9 cellular contexts compared by ENCODE assay signal in the genomic region with DNA sequence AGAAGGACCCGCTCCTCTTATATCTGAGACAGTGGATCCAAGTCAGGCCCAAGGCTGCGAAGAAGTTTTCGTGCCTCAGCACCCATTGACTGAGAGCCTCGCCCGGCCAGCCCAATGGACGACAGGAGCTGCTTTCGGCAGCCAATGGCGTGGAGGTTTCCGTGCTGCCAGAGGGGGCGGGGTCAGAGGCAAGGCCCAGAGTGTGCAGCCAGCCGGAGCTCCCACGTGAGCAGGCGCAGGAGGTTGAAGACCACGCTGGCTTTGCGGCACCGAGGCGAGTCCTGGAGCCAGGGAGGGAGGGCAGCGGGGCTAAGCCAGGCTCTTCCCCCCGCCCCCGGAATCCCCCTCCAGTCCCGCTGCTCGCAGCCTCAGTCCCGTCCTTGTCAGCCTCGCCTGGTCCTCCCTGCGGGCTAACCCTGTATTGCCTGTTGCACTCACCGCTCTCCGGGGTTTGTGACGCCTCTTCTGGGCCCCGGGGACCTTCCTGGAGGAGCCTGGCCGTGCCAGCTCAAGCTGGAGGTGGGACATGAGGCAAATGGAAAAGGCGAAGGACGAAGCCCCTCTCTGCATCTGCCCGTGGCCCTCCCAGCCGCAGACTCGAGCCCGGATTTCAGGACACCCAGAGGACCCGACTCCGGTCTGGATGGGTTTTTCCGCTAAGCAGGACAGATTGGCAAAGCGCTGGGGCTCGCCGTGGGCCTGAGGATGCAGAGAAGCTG. TPM values are rescaled to one million over a fixed set of nuclear protein-coding genes. Genes with fewer than 3 reads are reported as not detected.
DNase-seq lines count a peak whose midpoint lies in the region; ATAC-seq and TF ChIP-seq lines count a peak whose summit lies in the region.
"Had no signal": no experiment of that assay in that cellular context is flagged by ENCODE, and none has a peak within 500 bp of the region (broad histone marks: within the 10 kb centered on the region; RNA-seq: fewer than 3 reads in every experiment).

No MANE protein-coding gene starts in this region.

- no peaks in the 10 kb centered on the region for H3K36me3 Mint-ChIP-seq in activated CD4-positive, alpha-beta memory T cell treated with anti-CD3 and anti-CD28 coated beads for 36 hours
- no peaks in the 10 kb centered on the region for H3K36me3 Mint-ChIP-seq in activated CD4-positive, alpha-beta memory T cell treated with anti-CD3 and anti-CD28 coated beads, Interleukin-2, amount 10 ng/mL, durations not matched to agents 7 days and 5 days (ENCODE audit: low read depth)
- no peaks in the 10 kb centered on the region for H3K36me3 Mint-ChIP-seq in activated naive CD8-positive, alpha-beta T cell treated with anti-CD3 and anti-CD28 coated beads for 36 hours

- no peaks in the 10 kb centered on the region for H3K36me3 ChIP-seq in thyroid gland

- H3K4me1 Mint-ChIP-seq in activated CD4-positive, alpha-beta memory T cell treated with anti-CD3 and anti-CD28 coated beads for 36 hours (ENCODE audit: low read depth): peaks cover 2% of the 10 kb centered on the region
- peaks cover 4% of the 10 kb centered on the region for H3K4me1 Mint-ChIP-seq in activated CD4-positive, alpha-beta memory T cell treated with anti-CD3 and anti-CD28 coated beads, Interleukin-2, amount 10 ng/mL, durations not matched to agents 7 days and 5 days
- peaks cover 4% of the 10 kb centered on the region for H3K4me1 Mint-ChIP-seq in activated naive CD8-positive, alpha-beta T cell treated with anti-CD3 and anti-CD28 coated beads for 36 hours

- WGBS in thyroid gland, 2 donors: 20 to 25% methylated on average over 17 of the region's 42 CpGs

- H3K27me3 ChIP-seq in thyroid gland: no peaks in the 10 kb centered on the region

- no peak overlapping the region for H3K27ac Mint-ChIP-seq in activated CD4-positive, alpha-beta memory T cell treated with anti-CD3 and anti-CD28 coated beads for 36 hours
- H3K27ac Mint-ChIP-seq in activated CD4-positive, alpha-beta memory T cell treated with anti-CD3 and anti-CD28 coated beads, Interleukin-2, amount 10 ng/mL, durations not matched to agents 7 days and 5 days: no peak overlapping the region
- H3K27ac Mint-ChIP-seq in activated naive CD8-positive, alpha-beta T cell treated with anti-CD3 and anti-CD28 coated beads for 36 hours: no peak overlapping the region

- no peak for TF ChIP-seq CTCF in thyroid gland (IDR thresholded peaks at IDR 0.05)

- intact Hi-C loops in activated CD4-positive, alpha-beta memory T cell treated with anti-CD3 and anti-CD28 coated beads for 36 hours (cut with micrococcal nuclease): no loop called here
- intact Hi-C loops in thyroid gland (cut with DNase I): no loop called here

- POLR2A ChIA-PET in activated CD4-positive, alpha-beta memory T cell treated with anti-CD3 and anti-CD28 coated beads for 36 hours (lab: Charles Lee): no interaction called here
- POLR2A ChIA-PET in activated CD4-positive, alpha-beta memory T cell treated with anti-CD3 and anti-CD28 coated beads, Interleukin-2, amount 10 ng/mL, durations not matched to agents 7 days and 5 days (lab: Charles Lee): no interaction called here

- peaks cover 7% of the 10 kb centered on the region for H3K27me3 Mint-ChIP-seq in activated CD4-positive, alpha-beta memory T cell treated with anti-CD3 and anti-CD28 coated beads for 36 hours
- H3K27me3 Mint-ChIP-seq in activated CD4-positive, alpha-beta memory T cell treated with anti-CD3 and anti-CD28 coated beads, Interleukin-2, amount 10 ng/mL, durations not matched to agents 7 days and 5 days: peaks cover 7% of the 10 kb centered on the region
- H3K27me3 Mint-ChIP-seq in activated naive CD8-positive, alpha-beta T cell treated with anti-CD3 and anti-CD28 coated beads for 36 hours: peaks cover 11% of the 10 kb centered on the region

- ATAC-seq in HG02938 (IDR thresholded peaks at IDR 0.05; ENCODE audit: unreplicated experiment) (no peak), GM21825 (IDR thresholded peaks at IDR 0.05; ENCODE audit: unreplicated experiment) (no peak)

- no peak overlapping the region for H3K27ac ChIP-seq in thyroid gland
- H3K27ac ChIP-seq: KMS-11 had no signal

- peaks cover 9 to 10% of the 10 kb centered on the region in 2 donors for H3K4me1 ChIP-seq in thyroid gland

- CTCF ChIA-PET in activated CD4-positive, alpha-beta memory T cell treated with anti-CD3 and anti-CD28 coated beads for 36 hours (lab: Charles Lee): no interaction called here
- CTCF ChIA-PET in activated CD4-positive, alpha-beta memory T cell treated with anti-CD3 and anti-CD28 coated beads, Interleukin-2, amount 10 ng/mL, durations not matched to agents 7 days and 5 days (lab: Charles Lee): interaction anchor here (0.6 kb wide), 1 partner anchor 36 kb away, joined by 6 read pairs; no protein-coding TSS in a partner anchor

- no peaks in the 10 kb centered on the region for H3K9me3 ChIP-seq in thyroid gland

- H3K9me3 Mint-ChIP-seq in activated CD4-positive, alpha-beta memory T cell treated with anti-CD3 and anti-CD28 coated beads for 36 hours: no peaks in the 10 kb centered on the region
- no peaks in the 10 kb centered on the region for H3K9me3 Mint-ChIP-seq in activated CD4-positive, alpha-beta memory T cell treated with anti-CD3 and anti-CD28 coated beads, Interleukin-2, amount 10 ng/mL, durations not matched to agents 7 days and 5 days
- H3K9me3 Mint-ChIP-seq in activated naive CD8-positive, alpha-beta T cell treated with anti-CD3 and anti-CD28 coated beads for 36 hours: no peaks in the 10 kb centered on the region

- TF ChIP-seq POLR2A in thyroid gland (IDR thresholded peaks at IDR 0.05): no peak

- peak; percentile 60 for DNase-seq in activated CD4-positive, alpha-beta memory T cell treated with anti-CD3 and anti-CD28 coated beads for 36 hours
- DNase-seq in activated CD4-positive, alpha-beta memory T cell treated with anti-CD3 and anti-CD28 coated beads, Interleukin-2, amount 10 ng/mL, durations not matched to agents 7 days and 5 days: no peak
- peak; percentile 57 for DNase-seq in activated naive CD8-positive, alpha-beta T cell treated with anti-CD3 and anti-CD28 coated beads for 36 hours
- DNase-seq in kidney tubule cell (ENCODE audit: low spot score) (peak; percentile 18), thyroid gland (peak; percentile 33 to 55), A172 (ENCODE audit: low spot score) (no peak)

- H3K4me3 ChIP-seq in thyroid gland (replicated peaks in 1 of 3): no peak overlapping the region

- H3K4me3 Mint-ChIP-seq in activated CD4-positive, alpha-beta memory T cell treated with anti-CD3 and anti-CD28 coated beads for 36 hours: peak overlapping the region; percentile 29
- no peak overlapping the region for H3K4me3 Mint-ChIP-seq in activated CD4-positive, alpha-beta memory T cell treated with anti-CD3 and anti-CD28 coated beads, Interleukin-2, amount 10 ng/mL, durations not matched to agents 7 days and 5 days
- H3K4me3 Mint-ChIP-seq in activated naive CD8-positive, alpha-beta T cell treated with anti-CD3 and anti-CD28 coated beads for 36 hours: peak overlapping the region; percentile 67

RNA-seq across cellular contexts. Expression of a gene that starts 1.5 kb away (rescaled TPM):
- not detected for total RNA-seq in activated CD4-positive, alpha-beta memory T cell treated with anti-CD3 and anti-CD28 coated beads for 36 hours
- not detected for total RNA-seq in activated CD4-positive, alpha-beta memory T cell treated with anti-CD3 and anti-CD28 coated beads, Interleukin-2, amount 10 ng/mL, durations not matched to agents 7 days and 5 days
- under 1 TPM; 0.14 to 0.25 TPM for total RNA-seq in activated naive CD8-positive, alpha-beta T cell treated with anti-CD3 and anti-CD28 coated beads for 36 hours
- not detected for total RNA-seq in thyroid gland
- total RNA-seq in A172 (2014; rRNA removed; shearing (Covaris generic)): not detected in 2 replicates

RNA-seq across cellular contexts. Expression of a gene that starts 2.3 kb away (rescaled TPM):
- under 1 TPM in 1 of 2 experiments, not detected in 1; 0.34 TPM for total RNA-seq in activated CD4-positive, alpha-beta memory T cell treated with anti-CD3 and anti-CD28 coated beads for 36 hours
- not detected for total RNA-seq in activated CD4-positive, alpha-beta memory T cell treated with anti-CD3 and anti-CD28 coated beads, Interleukin-2, amount 10 ng/mL, durations not matched to agents 7 days and 5 days
- total RNA-seq in activated naive CD8-positive, alpha-beta T cell treated with anti-CD3 and anti-CD28 coated beads for 36 hours: not detected
- total RNA-seq in thyroid gland: not detected
- total RNA-seq in A172 (2014; rRNA removed; shearing (Covaris generic)): not detected in 2 replicates

RNA-seq across cellular contexts. Expression of a gene that starts 21.1 kb away (rescaled TPM):
- not detected for total RNA-seq in activated CD4-positive, alpha-beta memory T cell treated with anti-CD3 and anti-CD28 coated beads for 36 hours
- not detected for total RNA-seq in activated CD4-positive, alpha-beta memory T cell treated with anti-CD3 and anti-CD28 coated beads, Interleukin-2, amount 10 ng/mL, durations not matched to agents 7 days and 5 days
- not detected for total RNA-seq in activated naive CD8-positive, alpha-beta T cell treated with anti-CD3 and anti-CD28 coated beads for 36 hours
- total RNA-seq in thyroid gland: not detected
- not detected in 2 replicates for total RNA-seq in A172 (2014; rRNA removed; shearing (Covaris generic))

RNA-seq across cellular contexts. Expression of a gene that starts 43.0 kb away (rescaled TPM):
- total RNA-seq in activated CD4-positive, alpha-beta memory T cell treated with anti-CD3 and anti-CD28 coated beads for 36 hours: not detected
- not detected for total RNA-seq in activated CD4-positive, alpha-beta memory T cell treated with anti-CD3 and anti-CD28 coated beads, Interleukin-2, amount 10 ng/mL, durations not matched to agents 7 days and 5 days
- not detected for total RNA-seq in activated naive CD8-positive, alpha-beta T cell treated with anti-CD3 and anti-CD28 coated beads for 36 hours
- not detected for total RNA-seq in thyroid gland
- not detected in 2 replicates for total RNA-seq in A172 (2014; rRNA removed; shearing (Covaris generic))

RNA-seq across cellular contexts. Expression of a gene that starts 49.1 kb away (rescaled TPM):
- total RNA-seq in activated CD4-positive, alpha-beta memory T cell treated with anti-CD3 and anti-CD28 coated beads for 36 hours: 1 to 10 TPM; 1.2 to 1.6 TPM
- total RNA-seq in activated CD4-positive, alpha-beta memory T cell treated with anti-CD3 and anti-CD28 coated beads, Interleukin-2, amount 10 ng/mL, durations not matched to agents 7 days and 5 days: under 1 TPM; 0.38 to 0.43 TPM
- total RNA-seq in activated naive CD8-positive, alpha-beta T cell treated with anti-CD3 and anti-CD28 coated beads for 36 hours: not detected
- total RNA-seq in thyroid gland: not detected
- not detected in 2 replicates for total RNA-seq in A172 (2014; rRNA removed; shearing (Covaris generic))

Comparison
In these comparisons a context has a peak if more than half of its experiments do, and no peak if none do; other contexts are left out.
1. DNase-seq: peak in activated CD4-positive, alpha-beta memory T cell treated with anti-CD3 and anti-CD28 coated beads for 36 hours (single experiment), activated naive CD8-positive, alpha-beta T cell treated with anti-CD3 and anti-CD28 coated beads for 36 hours (single experiment), kidney tubule cell (single experiment) and thyroid gland (2 of 2); none in activated CD4-positive, alpha-beta memory T cell treated with anti-CD3 and anti-CD28 coated beads, Interleukin-2, amount 10 ng/mL, durations not matched to agents 7 days and 5 days (single experiment) and A172 (single experiment).